ENCODE assay signal across 8 cellular contexts in the genomic region with DNA sequence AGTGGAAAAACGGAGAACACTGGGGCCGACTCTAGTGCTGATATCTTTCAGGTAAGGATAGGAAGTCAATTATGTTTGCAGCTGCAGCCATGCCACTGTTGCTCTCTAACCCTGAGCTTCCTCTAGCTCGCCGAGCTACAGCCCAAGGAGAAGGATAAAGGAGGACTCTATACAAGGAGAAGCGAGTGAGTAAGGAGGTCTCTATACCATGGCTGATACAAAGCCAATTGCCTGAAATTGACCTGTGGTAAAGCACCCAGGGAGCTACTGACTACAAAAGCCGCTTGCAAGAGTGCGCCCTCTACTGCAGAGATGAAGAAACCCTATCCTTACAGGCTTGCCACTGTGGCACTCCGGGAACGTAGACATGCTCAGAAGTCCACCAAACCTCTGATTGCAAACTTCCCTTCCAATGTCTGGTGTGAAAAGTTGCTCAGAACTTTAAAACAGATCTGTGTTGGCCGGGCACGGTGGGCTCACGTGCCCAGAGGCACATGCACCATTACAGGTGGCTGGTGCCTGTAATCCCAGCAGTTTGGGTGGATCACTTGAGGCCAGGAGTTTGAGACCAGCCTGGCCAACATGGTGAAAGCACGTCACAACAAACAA. TPM values are rescaled to one million over a fixed set of nuclear protein-coding genes. Genes with fewer than 3 reads are reported as not detected.
DNase-seq lines count a peak whose midpoint lies in the region; ATAC-seq and TF ChIP-seq lines count a peak whose summit lies in the region.

No MANE protein-coding gene starts in this region.

- ATAC-seq in HG03175 (IDR thresholded peaks at IDR 0.05; ENCODE audit: unreplicated experiment) (peak; percentile 49), GM18868 (IDR thresholded peaks at IDR 0.05; ENCODE audit: unreplicated experiment) (no peak)

- BruUV-seq in Calu3 (replicated peaks; lab: Mats Ljungman, UMichigan): no TSS peak

- H3K27me3 Mint-ChIP-seq in Calu3 (ENCODE audit: unreplicated experiment): peaks cover 32% of the 10 kb centered on the region

- CTCF ChIA-PET in Calu3 (lab: Charles Lee): interaction anchor here (0.6 to 2.0 kb wide), 13 partner anchors 8 to 759 kb away, joined by 3 to 8 read pairs (median 3); a partner anchor contains a TSS

- intact Hi-C loops in Calu3 (cut with micrococcal nuclease; ENCODE audit: unreplicated experiment) (loop anchor here (5.0 kb wide), 1 partner anchor 45 kb away; a partner anchor contains a TSS), vagina (cut with DNase I) (no loop called here)

- TF ChIP-seq CTCF in Calu3 (IDR thresholded peaks at IDR 0.05; ENCODE audit: unreplicated experiment) (peak; percentile 55), fibroblast of mammary gland (conservative IDR thresholded peaks at IDR 0.05; ENCODE audit: control insufficient read depth, insufficient read depth, low read depth, low read length) (peak; percentile 84), vagina (IDR thresholded peaks at IDR 0.05) (peak in 2 of 3 experiments; percentile 17 to 18)

- no peaks in the 10 kb centered on the region for H3K4me1 Mint-ChIP-seq in Calu3 (ENCODE audit: low read depth, unreplicated experiment)

- H3K36me3 ChIP-seq in vagina: no peaks in the 10 kb centered on the region

- no peaks in the 10 kb centered on the region for H3K27me3 ChIP-seq in vagina

- no peaks in the 10 kb centered on the region for H3K9me3 ChIP-seq in vagina

- H3K4me1 ChIP-seq in vagina: no peaks in the 10 kb centered on the region

- no peak overlapping the region for H3K4me3 Mint-ChIP-seq in Calu3 (ENCODE audit: low read depth, unreplicated experiment)

- no peak overlapping the region for H3K27ac ChIP-seq in vagina

- no peaks in the 10 kb centered on the region for H3K9me3 Mint-ChIP-seq in Calu3 (ENCODE audit: low read depth, unreplicated experiment)

- H3K36me3 Mint-ChIP-seq in Calu3 (ENCODE audit: insufficient read depth, unreplicated experiment): no peaks in the 10 kb centered on the region

- TF ChIP-seq POLR2A in vagina (IDR thresholded peaks at IDR 0.05): no peak

- DNase-seq in Calu3 (peak; percentile 60), NCI-H82 treated with DMSO at 0.1 percent for 48 hours (lab: John Stamatoyannopoulos, UW; ENCODE audit: unreplicated experiment) (peak; percentile 84), fibroblast of mammary gland (ENCODE audit: low read depth) (peak; percentile 64), non-pigmented ciliary epithelial cell (ENCODE audit: low read depth) (peak; percentile 22), vagina (ENCODE audit: extremely low spot score in 2 of 2) (no peak)
- DNase-seq in activated CD8-positive, alpha-beta memory T cell treated with anti-CD3 and anti-CD28 coated beads, Interleukin-2, amount 50 U/mL, for 48 hours: peak; percentile 69

- H3K4me3 ChIP-seq in fibroblast of mammary gland (ENCODE audit: control insufficient read depth, low read depth, low read length) (no peak overlapping the region), vagina (no peak overlapping the region)

- no peak overlapping the region for H3K27ac Mint-ChIP-seq in Calu3 (ENCODE audit: unreplicated experiment)

RNA-seq across cellular contexts. Expression of a gene that starts 10.8 kb away (rescaled TPM):
- total RNA-seq in Calu3 (2022) (13.3 and 17.0 TPM in 2 replicates), vagina (13.8 TPM)

RNA-seq across cellular contexts. Expression of a gene that starts 45.3 kb away (rescaled TPM):
- total RNA-seq in Calu3 (2022) (7.1 and 8.1 TPM in 2 replicates), vagina (10.1 TPM)

RNA-seq across cellular contexts. Expression of a gene that starts 46.7 kb away (rescaled TPM):
- total RNA-seq in Calu3 (2022) (0.22 TPM in 1 of 2 replicates, not detected in the other), vagina (2.7 TPM)

RNA-seq across cellular contexts. Expression of a gene that starts 51.8 kb away (rescaled TPM):
- not detected in 2 replicates for total RNA-seq in Calu3 (2022)
- total RNA-seq in vagina: not detected

RNA-seq across cellular contexts. Expression of a gene that starts 56.6 kb away (rescaled TPM):
- total RNA-seq in Calu3 (2022) (not detected in 2 replicates), vagina (not detected)

Comparison
In these comparisons a context has a peak if more than half of its experiments do, and no peak if none do; other contexts are left out.
1. DNase-seq: peak in Calu3 (single experiment), NCI-H82 treated with DMSO at 0.1 percent for 48 hours (single experiment), activated CD8-positive, alpha-beta memory T cell treated with anti-CD3 and anti-CD28 coated beads, Interleukin-2, amount 50 U/mL, for 48 hours (single experiment), fibroblast of mammary gland (single experiment) and non-pigmented ciliary epithelial cell (single experiment); none in vagina (0 of 2).
2. CTCF ChIP-seq: peak in every context shown above with its lines; median percentile 84 in fibroblast of mammary gland; 55 in Calu3; 18 in vagina.